27 cellular contexts compared by ENCODE assay signal in the genomic region with DNA sequence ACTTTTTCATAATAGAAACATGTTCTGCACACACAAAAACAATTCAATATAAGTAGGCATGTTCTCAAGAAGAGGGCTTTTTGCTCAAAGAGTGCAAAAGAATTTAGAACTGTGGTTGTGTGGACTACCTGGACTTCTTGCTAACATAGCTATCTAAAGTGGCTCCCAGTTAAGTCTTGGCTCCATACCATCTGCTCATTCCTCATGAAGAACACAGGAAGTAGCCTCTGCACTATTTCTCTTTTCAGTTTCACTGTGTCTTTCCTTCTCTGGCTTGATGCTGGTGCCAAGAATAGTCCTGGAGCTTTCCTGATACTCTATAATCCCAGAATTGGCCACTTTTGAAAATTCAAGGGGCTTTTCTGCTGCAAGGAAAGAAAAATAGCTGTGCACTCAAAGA.
"Had no signal": no experiment of that assay in that cellular context is flagged by ENCODE, and none has a peak within 500 bp of the region (broad histone marks: within the 10 kb centered on the region; RNA-seq: fewer than 3 reads in every experiment).

No MANE protein-coding gene starts in this region.

- H2AFZ ChIP-seq: hepatocyte, neural progenitor cell had no signal

- H3K36me3 ChIP-seq: left lung, neural progenitor cell, pancreas, prostate gland, stomach, thyroid gland, upper lobe of right lung had no signal

- H3K4me2 ChIP-seq: hepatocyte, neural progenitor cell had no signal

- DNase-seq: kidney glomerular epithelial cell; left colon; left lung; mesendoderm; naive B cell; natural killer cell; nephron progenitor cell; pancreas; posterior cingulate gyrus; retina; right cardiac atrium; stimulated activated CD4-positive, alpha-beta T cell treated with anti-CD3 and anti-CD28 coated beads, Interleukin-12 subunit alpha, Interleukin-12 subunit beta, amount 100 ng/mL, for 4 hours; stimulated activated CD4-positive, alpha-beta T cell treated with anti-CD3 and anti-CD28 coated beads, Interleukin-15, amount 100 ng/mL, for 24 hours; stimulated activated CD4-positive, alpha-beta T cell treated with anti-CD3 and anti-CD28 coated beads, Interleukin-2, amount 100 ng/mL, for 24 hours; stimulated activated CD4-positive, alpha-beta T cell treated with anti-CD3 and anti-CD28 coated beads, Interleukin-4, amount 100 ng/mL, for 1 hour; stimulated activated naive B cell treated with anti-CD40 and anti-IgM and Interleukin-4, amounts not matched to agents 10 μg/mL and 1 μg/mL and 100 μg/mL, for 72 hours; stimulated activated naive CD8-positive, alpha-beta T cell treated with anti-CD3 and anti-CD28 coated beads, Interleukin-15, Interleukin-2, amounts not matched to agents 100 U/mL and 50 U/mL, for 24 hours; stomach; testis; thyroid gland; trophoblast cell; upper lobe of right lung had no signal

- H3K9ac ChIP-seq: neural progenitor cell had no signal

- H3K4me3 ChIP-seq: hepatocyte, left lung, lung, neural progenitor cell, pancreas, prostate gland, skin epidermis, stomach, testis, thyroid gland, upper lobe of right lung had no signal

- H3K79me2 ChIP-seq: hepatocyte had no signal

- H3K4me1 ChIP-seq: left lung, neural progenitor cell, pancreas, prostate gland, stomach, testis, thyroid gland, upper lobe of right lung had no signal

- H3K27ac ChIP-seq: hepatocyte, left lung, neural progenitor cell, pancreas, prostate gland, skin epidermis, stomach, testis, thyroid gland, upper lobe of right lung had no signal

- H3K9me3 ChIP-seq: pancreas, prostate gland, stomach, testis, thyroid gland, upper lobe of right lung had no signal

- H3K27me3 ChIP-seq: hepatocyte, left lung, neural progenitor cell, pancreas, stomach, testis, thyroid gland, upper lobe of right lung had no signal
